ENCODE assay signal across 19 cellular contexts in genomic region chr13:48593551-48593950, GRCh38.
"Had no signal": no experiment of that assay in that cellular context is flagged by ENCODE, and none has a peak within 500 bp of the region (broad histone marks: within the 10 kb centered on the region; RNA-seq: fewer than 3 reads in every experiment).

No MANE protein-coding gene starts in this region.

- H3K27me3 Mint-ChIP-seq: effector memory CD8-positive, alpha-beta T cell had no signal

- H3K36me3 ChIP-seq: cardiac muscle cell, ovary, tibial nerve, uterus had no signal

- H3K4me3 Mint-ChIP-seq: activated T-helper 1 cell treated with anti-CD3 and anti-CD28 coated beads, Interleukin-12 subunit alpha, Interleukin-12 subunit beta, Interleukin-2, Interleukin-4 antibody, amounts not matched to agents 30 ng/mL and 10 ng/mL and 1 ng/mL, durations not matched to agents 14 hours and 24 hours and 36 hours; effector memory CD8-positive, alpha-beta T cell; neural crest cell had no signal

- H3K4me3 ChIP-seq: cardiac muscle cell, hepatocyte, ovary, psoas muscle, tibial nerve, uterus had no signal

- H3K27me3 ChIP-seq: cardiac muscle cell, hepatocyte, ovary, tibial nerve, uterus had no signal

- H3K27ac Mint-ChIP-seq: activated naive CD4-positive, alpha-beta T cell treated with anti-CD3 and anti-CD28 coated beads, Interleukin-2, amount 50 U/mL, for 72 hours; activated T-helper 1 cell treated with anti-CD3 and anti-CD28 coated beads, Interleukin-12 subunit alpha, Interleukin-12 subunit beta, Interleukin-2, Interleukin-4 antibody, amounts not matched to agents 30 ng/mL and 10 ng/mL and 1 ng/mL, durations not matched to agents 14 hours and 24 hours and 36 hours had no signal

- H3K27ac ChIP-seq: cardiac muscle cell, hepatocyte, ovary, psoas muscle, uterus, VCaP had no signal

- H2AFZ ChIP-seq: hepatocyte had no signal

- H3K9me3 Mint-ChIP-seq: effector memory CD8-positive, alpha-beta T cell had no signal

- H3K79me2 ChIP-seq: hepatocyte had no signal

- H3K4me1 ChIP-seq: psoas muscle, uterus had no signal

- ATAC-seq: activated naive CD4-positive, alpha-beta T cell treated with anti-CD3 and anti-CD28 coated beads, Interleukin-2, amount 50 U/mL, for 72 hours; effector memory CD8-positive, alpha-beta T cell; left colon; psoas muscle; right cardiac atrium had no signal

- DNase-seq: activated CD4-positive, alpha-beta T cell treated with anti-CD3 and anti-CD28 coated beads for 1 hour; activated gamma-delta T cell treated with Interleukin-2 at 50 U/mL for 16 hours; activated T-cell treated with anti-CD3 and anti-CD28 coated beads for 4 hours; effector memory CD8-positive, alpha-beta T cell; islet precursor cell; left colon; ovary; psoas muscle; right cardiac atrium; stimulated activated CD4-positive, alpha-beta T cell treated with anti-CD3 and anti-CD28 coated beads, Interleukin-2, amount 100 ng/mL, for 24 hours; stimulated activated naive CD8-positive, alpha-beta T cell treated with anti-CD3 and anti-CD28 coated beads, Interleukin-15, Interleukin-2, amounts not matched to agents 100 U/mL and 50 U/mL, for 24 hours; uterus had no signal

- H3K4me2 ChIP-seq: hepatocyte had no signal

- H3K9me3 ChIP-seq: ovary, psoas muscle, uterus had no signal

- H3K36me3 Mint-ChIP-seq: activated naive CD4-positive, alpha-beta T cell treated with anti-CD3 and anti-CD28 coated beads, Interleukin-2, amount 50 U/mL, for 72 hours had no signal
